Comparison of ENCODE assay signal across 20 cellular contexts in the genomic region with DNA sequence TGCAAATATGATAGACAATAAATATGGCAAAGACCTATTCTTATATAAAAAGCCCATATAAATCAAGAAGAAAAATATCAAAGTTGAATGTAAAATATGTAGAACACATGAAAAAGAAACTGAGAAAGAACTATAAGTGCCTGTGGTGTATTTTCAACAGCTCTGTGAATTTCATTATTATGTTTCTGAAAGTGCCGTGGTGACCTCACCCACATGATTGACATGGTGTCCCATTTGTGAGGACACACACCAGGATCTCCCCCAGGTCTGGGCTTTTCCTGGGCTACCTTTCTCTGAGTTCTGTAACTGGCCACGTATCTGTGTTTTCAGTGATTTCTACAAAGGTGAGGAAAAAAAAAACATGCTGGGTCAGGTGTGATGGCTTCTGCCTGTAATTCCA.
"Had no signal": no experiment of that assay in that cellular context is flagged by ENCODE, and none has a peak within 500 bp of the region (broad histone marks: within the 10 kb centered on the region; RNA-seq: fewer than 3 reads in every experiment).

No MANE protein-coding gene starts in this region.

- H3K27ac ChIP-seq: dorsolateral prefrontal cortex, gastrocnemius medialis, left ventricle myocardium inferior, neural progenitor cell, ovary, tibial artery, upper lobe of left lung, vagina had no signal

- H3K9me3 ChIP-seq: gastrocnemius medialis, left ventricle myocardium inferior, ovary, tibial artery, upper lobe of left lung, vagina had no signal

- H3K36me3 ChIP-seq: gastrocnemius medialis, left ventricle myocardium inferior, neural progenitor cell, ovary, tibial artery, upper lobe of left lung, vagina had no signal

- H3K4me1 ChIP-seq: neural progenitor cell, upper lobe of left lung had no signal

- H3K4me3 ChIP-seq: dorsolateral prefrontal cortex, gastrocnemius medialis, left ventricle myocardium inferior, lung, neural progenitor cell, ovary, tibial artery, upper lobe of left lung, vagina had no signal

- DNase-seq: cortex of kidney; dorsolateral prefrontal cortex; effector CD8-positive, alpha-beta T cell; gastrocnemius medialis; left cardiac atrium; left ventricle myocardium inferior; mesenchymal stem cell; midbrain; nucleus accumbens; ovary; right cardiac atrium; stimulated activated CD4-positive, alpha-beta T cell treated with anti-CD3 and anti-CD28 coated beads, Interleukin-4, amount 100 ng/mL, for 24 hours; tibial artery; upper lobe of left lung had no signal

- ATAC-seq: esophagus mucosa; gastrocnemius medialis; left cardiac atrium; natural killer cell treated with Interleukin-12 subunit alpha and Interleukin-12 subunit beta and Interleukin-15 and Interleukin-18, amount 100 ng/mL, for 72 hours; right cardiac atrium; stimulated activated memory B cell treated with anti-CD40 and anti-IgM and Interleukin-4, amounts not matched to agents 10 μg/mL and 1 μg/mL and 100 μg/mL, for 72 hours had no signal

- H3K27me3 ChIP-seq: gastrocnemius medialis, neural progenitor cell, ovary, tibial artery, upper lobe of left lung, vagina had no signal

- H2AFZ ChIP-seq: neural progenitor cell had no signal

- H3K9ac ChIP-seq: neural progenitor cell had no signal

- H3K4me2 ChIP-seq: neural progenitor cell had no signal
